In the genomic region with DNA sequence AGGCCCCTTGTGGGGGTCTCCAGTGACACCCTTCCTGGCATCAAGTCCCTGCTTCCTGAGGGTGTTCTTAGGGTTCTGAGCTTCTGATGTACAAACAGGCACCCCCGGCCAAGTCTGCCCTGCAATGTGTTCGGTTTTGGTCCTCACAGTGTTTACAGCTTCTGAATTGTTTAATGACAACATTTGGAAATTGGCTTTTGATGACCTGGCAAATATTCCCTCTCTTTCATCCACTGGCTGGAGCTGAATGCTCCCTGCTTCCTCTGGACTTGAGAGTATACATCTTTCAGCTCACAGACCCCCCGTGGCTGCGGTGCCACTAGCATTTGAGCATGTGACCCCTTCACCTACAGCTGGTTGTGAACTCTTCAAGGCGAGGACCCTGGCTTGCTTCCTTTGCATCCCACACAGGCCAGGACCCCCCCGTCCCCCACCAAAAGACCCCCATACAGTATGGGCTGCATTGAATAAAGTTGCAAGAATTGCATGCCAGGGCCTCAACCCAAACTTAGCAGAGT, we compare ENCODE assay signal across 1 cellular context.
TF ChIP-seq lines count a peak whose summit lies in the region.

No MANE protein-coding gene starts in this region.

TF ChIP-seq in K562, 482 proteins besides CTCF, POLR2A, EP300 and RAD21 (continued from another document):
- TF ChIP-seq, protein P1, sequence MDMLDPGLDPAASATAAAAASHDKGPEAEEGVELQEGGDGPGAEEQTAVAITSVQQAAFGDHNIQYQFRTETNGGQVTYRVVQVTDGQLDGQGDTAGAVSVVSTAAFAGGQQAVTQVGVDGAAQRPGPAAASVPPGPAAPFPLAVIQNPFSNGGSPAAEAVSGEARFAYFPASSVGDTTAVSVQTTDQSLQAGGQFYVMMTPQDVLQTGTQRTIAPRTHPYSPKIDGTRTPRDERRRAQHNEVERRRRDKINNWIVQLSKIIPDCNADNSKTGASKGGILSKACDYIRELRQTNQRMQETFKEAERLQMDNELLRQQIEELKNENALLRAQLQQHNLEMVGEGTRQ (CRISPR knock-in tag; IDR thresholded peaks at IDR 0.05), result no peak
